8 cellular contexts compared by ENCODE assay signal in the genomic region with DNA sequence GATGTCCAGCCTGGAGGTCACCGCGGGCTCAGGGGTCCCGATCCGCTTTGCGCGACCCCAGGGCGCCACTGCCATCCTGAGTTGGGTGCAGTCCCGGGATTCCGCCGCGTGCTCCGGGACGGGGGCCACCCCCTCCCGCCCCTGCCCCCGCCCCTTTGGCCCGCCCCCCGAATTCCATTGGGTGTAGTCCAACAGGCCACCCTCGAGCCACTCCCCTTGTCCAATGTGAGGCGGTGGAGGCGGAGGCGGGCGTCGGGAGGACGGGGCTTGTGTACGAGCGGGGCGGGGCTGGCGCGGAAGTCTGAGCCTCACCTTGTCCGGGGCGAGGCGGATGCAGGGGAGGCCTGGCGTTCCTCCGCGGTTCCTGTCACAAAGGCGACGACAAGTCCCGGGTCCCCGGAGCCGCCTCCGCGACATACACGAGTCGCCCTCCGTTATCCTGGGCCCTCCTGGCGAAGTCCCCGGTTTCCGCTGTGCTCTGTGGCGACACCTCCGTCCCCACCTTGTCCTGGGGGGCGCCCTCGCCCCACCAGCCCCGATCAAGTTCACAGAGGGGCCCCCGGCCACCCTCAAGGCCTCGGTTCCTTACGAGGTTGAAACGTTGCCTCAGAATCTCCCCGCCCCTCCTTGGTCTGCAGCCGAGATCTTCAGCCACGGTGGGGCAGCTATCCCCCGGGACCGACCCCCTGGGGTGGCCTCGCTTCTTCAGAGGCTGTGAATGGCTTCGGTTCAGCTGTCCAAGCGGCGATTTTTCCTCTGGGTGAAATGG. TPM values are rescaled to one million over a fixed set of nuclear protein-coding genes. Genes with fewer than 3 reads are reported as not detected.
A peak's percentile ranks its signal among the peaks of the same experiment; 100 is the strongest.
DNase-seq lines count a peak whose midpoint lies in the region; ATAC-seq, FAIRE-seq and TF ChIP-seq lines count a peak whose summit lies in the region.

No MANE protein-coding gene starts in this region.

- H4K5ac ChIP-seq in H1 (ENCODE audit: insufficient read length, low read depth, low read length): peak overlapping the region; percentile 71
- H4K5ac ChIP-seq in mesendoderm (ENCODE audit: low read length): no peak overlapping the region

- no peaks in the 10 kb centered on the region for H3K27me3 ChIP-seq in CD8-positive, alpha-beta memory T cell (ENCODE audit: insufficient read depth, low read length, poor library complexity, severe bottlenecking)
- H3K27me3 ChIP-seq in H1 (replicated peaks in 1 of 4; ENCODE audit: control insufficient read depth in 3 of 4, extremely low read depth in 1 of 4, insufficient read depth in 3 of 4, low read length in 3 of 4) (no peaks in the 10 kb centered on the region), mesendoderm (ENCODE audit: insufficient read depth, low read length, poor library complexity) (no peaks in the 10 kb centered on the region)

- H2BK120ac ChIP-seq in H1 (replicated peaks; ENCODE audit: low read depth, low read length): peak overlapping the region; percentile 47
- H2BK120ac ChIP-seq in mesendoderm (ENCODE audit: low read depth, low read length): no peak overlapping the region

- no peak for FAIRE-seq in H1 (lab: Jason Lieb, UNC)

- H3K23ac ChIP-seq in H1 (ENCODE audit: insufficient read length) (no peak overlapping the region), mesendoderm (ENCODE audit: low read length) (peak overlapping the region; percentile 48)

- H3K56ac ChIP-seq in H1 (replicated peaks; ENCODE audit: insufficient read length, low read depth, low read length) (peak overlapping the region; percentile 71), mesendoderm (ENCODE audit: low read length) (peak overlapping the region; percentile 97)

- no peak for TF ChIP-seq RAD21 in H1 (IDR thresholded peaks at IDR 0.05 in 1 of 2, conservative IDR thresholded peaks at IDR 0.05 in 1 of 2; ENCODE audit: low read depth in 2 of 2, low read length in 2 of 2)

- POLR2A ChIA-PET in CD8-positive, alpha-beta memory T cell (lab: Charles Lee): interaction anchor here (0.8 kb wide), 1 partner anchor 36 kb away, joined by 3 read pairs; no protein-coding TSS in a partner anchor
- POLR2A ChIA-PET in H1 (lab: Charles Lee; ENCODE audit: partially characterized antibody): interaction anchor here (0.6 to 3.1 kb wide), 17 partner anchors 10 to 270 kb away, joined by 3 to 16 read pairs (median 4); a partner anchor contains a TSS

- H3K27ac ChIP-seq in CD8-positive, alpha-beta memory T cell (ENCODE audit: low read depth, low read length): peak overlapping the region; percentile 98
- H3K27ac ChIP-seq in H1 (ENCODE audit: low read depth, low read length): peak overlapping the region; percentile 96
- peak overlapping the region; percentile 99 for H3K27ac ChIP-seq in mesendoderm (ENCODE audit: low read depth, low read length)

- CTCF ChIA-PET in CD8-positive, alpha-beta memory T cell (lab: Charles Lee): interaction anchor here (0.6 to 3.2 kb wide), 10 partner anchors 26 to 587 kb away, joined by 3 to 14 read pairs (median 5); no protein-coding TSS in a partner anchor
- CTCF ChIA-PET in H1 (lab: Charles Lee; ENCODE audit: partially characterized antibody): interaction anchor here (1.1 kb wide), 1 partner anchor 55 kb away, joined by 3 read pairs; no protein-coding TSS in a partner anchor

- WGBS in H1 (ENCODE audit: extremely low coverage in 1 of 2, insufficient coverage in 1 of 2, insufficient read length in 1 of 2, insufficient replicate concordance in 2 of 2, low coverage in 1 of 2, low lambda C conversion rate in 2 of 2, missing lambda C conversion rate in 1 of 2), 2 experiments: 1% methylated on average over 20 of the region's 66 CpGs; no CpG with 5 or more reads in 1 of the 2 experiments
- no CpG with 5 or more reads among the region's 66 CpGs for WGBS in mesendoderm (ENCODE audit: extremely low coverage, insufficient coverage, low lambda C conversion rate)

- no peak overlapping the region for H3K4ac ChIP-seq in H1 (replicated peaks; ENCODE audit: insufficient read length, low read depth, low read length)
- H3K4ac ChIP-seq in mesendoderm (ENCODE audit: low read depth, low read length): peak overlapping the region; percentile 83

- H3K9ac ChIP-seq in H1 (replicated peaks in 1 of 4; ENCODE audit: extremely low read depth in 1 of 4, low read depth in 3 of 4, low read length in 3 of 4): peak overlapping the region; percentile 84 to 94 (median 90)
- peak overlapping the region; percentile 100 for H3K9ac ChIP-seq in mesendoderm (ENCODE audit: low read length)

- no peaks in the 10 kb centered on the region for H3K36me3 ChIP-seq in CD8-positive, alpha-beta memory T cell (ENCODE audit: insufficient read depth, low read length)
- H3K36me3 ChIP-seq in H1 (ENCODE audit: control insufficient read depth in 2 of 4, insufficient read depth in 4 of 4, low read length in 3 of 4): peaks cover 8 to 45% (median 13%) of the 10 kb centered on the region in 4 experiments; a peak in 7 of 8 replicates
- peaks cover 9% of the 10 kb centered on the region for H3K36me3 ChIP-seq in mesendoderm (ENCODE audit: control insufficient read depth, insufficient read depth, low read length)

- peaks cover 57% of the 10 kb centered on the region for H3K4me1 ChIP-seq in CD8-positive, alpha-beta memory T cell (ENCODE audit: insufficient read depth, low read length)
- H3K4me1 ChIP-seq in H1 (replicated peaks in 1 of 4; ENCODE audit: control insufficient read depth in 3 of 4, insufficient read depth in 4 of 4, low read length in 3 of 4): peaks cover 7 to 13% (median 10%) of the 10 kb centered on the region in 4 experiments
- peaks cover 7% of the 10 kb centered on the region for H3K4me1 ChIP-seq in mesendoderm (ENCODE audit: control insufficient read depth, low read depth, low read length)

- H3K79me1 ChIP-seq in H1 (ENCODE audit: low read depth, low read length) (peaks cover 3% of the 10 kb centered on the region), mesendoderm (ENCODE audit: low read length) (no peaks in the 10 kb centered on the region)

- H3K4me1 Mint-ChIP-seq in CD8-positive, alpha-beta memory T cell: peaks cover 39 to 59% (median 51%) of the 10 kb centered on the region in 3 donors

- no peak overlapping the region for H2AFZ ChIP-seq in H1 (ENCODE audit: low read length)

- peak overlapping the region; percentile 87 for H4K8ac ChIP-seq in H1 (ENCODE audit: extremely low read depth, insufficient read depth, low read length)
- no peak overlapping the region for H4K8ac ChIP-seq in mesendoderm (ENCODE audit: low read depth, low read length)

- peak overlapping the region; percentile 36 for H4K91ac ChIP-seq in H1 (replicated peaks; ENCODE audit: insufficient read length, low read length)

- no peak for TF ChIP-seq CTCF in H1 (IDR thresholded peaks at IDR 0.05; ENCODE audit: control extremely low read depth in 1 of 3, insufficient read depth in 1 of 3, low read depth in 1 of 3, low read length in 3 of 3)

- H3K36me3 Mint-ChIP-seq in CD8-positive, alpha-beta memory T cell: peaks cover 0 to 6% (median 3%) of the 10 kb centered on the region in 3 donors

- H3K79me2 ChIP-seq in H1 (ENCODE audit: control insufficient read depth in 1 of 2, insufficient read depth in 2 of 2, low read length in 2 of 2) (peaks cover 43 to 51% of the 10 kb centered on the region in 2 experiments), mesendoderm (ENCODE audit: control insufficient read depth, insufficient read depth, low read length) (peaks cover 56% of the 10 kb centered on the region)

- H2AK5ac ChIP-seq in H1 (ENCODE audit: low read depth, low read length) (no peak overlapping the region), mesendoderm (ENCODE audit: low read length) (no peak overlapping the region)

- no peaks in the 10 kb centered on the region for H3K9me3 Mint-ChIP-seq in CD8-positive, alpha-beta memory T cell

- H2BK15ac ChIP-seq in H1 (ENCODE audit: low read length): no peak overlapping the region
- H2BK15ac ChIP-seq in mesendoderm (replicated peaks; ENCODE audit: low read depth): no peak overlapping the region

- H2BK12ac ChIP-seq in H1 (ENCODE audit: low read depth, low read length): no peak overlapping the region

- no peak for TF ChIP-seq EP300 in H1 (IDR thresholded peaks at IDR 0.05; ENCODE audit: borderline replicate concordance in 1 of 2, low read depth in 2 of 2, low read length in 2 of 2)

- peak; percentile 70 to 98 for TF ChIP-seq POLR2A in H1 (IDR thresholded peaks at IDR 0.05; ENCODE audit: control extremely low read depth in 1 of 2, low read depth in 2 of 2, low read length in 2 of 2)

- H3K4me2 ChIP-seq in H1 (ENCODE audit: insufficient read depth in 1 of 2, low read depth in 2 of 2, low read length in 2 of 2) (peak overlapping the region; percentile 90 to 98), mesendoderm (ENCODE audit: low read length) (peak overlapping the region; percentile 99)

- no peak overlapping the region for H3K14ac ChIP-seq in H1 (ENCODE audit: insufficient read length)

- peaks cover 7% of the 10 kb centered on the region for H3K23me2 ChIP-seq in H1 (ENCODE audit: low read depth, low read length)

- peak overlapping the region; percentile 78 for H3K4me3 ChIP-seq in CD8-positive, alpha-beta memory T cell (ENCODE audit: low read length)
- H3K4me3 ChIP-seq in H1 (ENCODE audit: extremely low read depth in 1 of 4, insufficient read depth in 2 of 4, low read depth in 3 of 4, low read length in 4 of 4) (peak overlapping the region; percentile 67 to 100 (median 94)), mesendoderm (ENCODE audit: low read length) (peak overlapping the region; percentile 97)

- peak overlapping the region; percentile 83 to 93 (median 87) for H3K4me3 Mint-ChIP-seq in CD8-positive, alpha-beta memory T cell

- H2BK5ac ChIP-seq in H1 (ENCODE audit: low read depth, low read length) (peak overlapping the region; percentile 95; the same call in 1 of the 2 replicates), mesendoderm (ENCODE audit: low read length) (peak overlapping the region; percentile 93)

- no peaks in the 10 kb centered on the region for H3K9me3 ChIP-seq in CD8-positive, alpha-beta memory T cell (ENCODE audit: low read length)
- H3K9me3 ChIP-seq in H1 (ENCODE audit: insufficient read depth in 2 of 2, low read depth in 1 of 2, low read length in 1 of 2): no peaks in the 10 kb centered on the region

- peak; percentile 50 for ATAC-seq in GM21367 (IDR thresholded peaks at IDR 0.05; ENCODE audit: unreplicated experiment)

- peak overlapping the region; percentile 62 for H3K18ac ChIP-seq in H1 (ENCODE audit: extremely low read depth, low read length)
- H3K18ac ChIP-seq in mesendoderm (ENCODE audit: low read length): peak overlapping the region; percentile 100

- H3K27ac Mint-ChIP-seq in CD8-positive, alpha-beta memory T cell: peak overlapping the region; percentile 95 to 99 (median 99)

- no peaks in the 10 kb centered on the region for H3K27me3 Mint-ChIP-seq in CD8-positive, alpha-beta memory T cell

- no peak overlapping the region for H2BK20ac ChIP-seq in H1 (ENCODE audit: low read length)

- peaks cover 28 to 30% of the 10 kb centered on the region in 2 experiments for H4K20me1 ChIP-seq in H1 (replicated peaks in 1 of 2; ENCODE audit: control insufficient read depth in 1 of 2, insufficient read depth in 2 of 2, low read length in 2 of 2)

- peak; percentile 95 to 99 (median 96) for DNase-seq in CD8-positive, alpha-beta memory T cell
- DNase-seq in HUDEP-2 (lab: John Stamatoyannopoulos, UW; ENCODE audit: unreplicated experiment in 76 of 76) (peak in 75 of 76 experiments; percentile 79 to 100 (median 98)), NOMO-1 treated with DMSO at 0.1 percent for 48 hours (lab: John Stamatoyannopoulos, UW; ENCODE audit: unreplicated experiment) (peak; percentile 97), H1 (ENCODE audit: low read depth in 1 of 2, low spot score in 2 of 2) (peak; percentile 83 to 92), mesendoderm (peak; percentile 99)
- DNase-seq in activated CD8-positive, alpha-beta memory T cell treated with anti-CD3 and anti-CD28 coated beads, Interleukin-2, amount 50 U/mL, for 1 hour (ENCODE audit: extremely low read depth): peak; percentile 96
- peak; percentile 96 for DNase-seq in stimulated activated CD8-positive, alpha-beta memory T cell treated with anti-CD3 and anti-CD28 coated beads, Interleukin-12 subunit alpha, Interleukin-12 subunit beta, amount 100 ng/mL, for 24 hours (ENCODE audit: extremely low read depth)

RNA-seq across cellular contexts. Expression of a gene that starts 1.2 kb away (rescaled TPM):
- 10 to 100 TPM; 27.7 to 35.1 TPM for total RNA-seq in CD8-positive, alpha-beta memory T cell
- 8.2 TPM for polyA plus RNA-seq in CD8-positive, alpha-beta memory T cell
- 118 and 119 TPM in 2 replicates for total RNA-seq in H1 (2021; fragmentation: NEBNext Ultra II Directional; extraction: Animal tissue kit (Norgen Biotek cat#: 25700))
- 70.1 and 85.9 TPM in 2 replicates for polyA plus RNA-seq in H1 (2011; rRNA removed)
- polyA plus RNA-seq in H1 (2011; cell fraction: cytosol; rRNA removed): 53.4 TPM
- 101 TPM for polyA plus RNA-seq in H1 (2011; cell fraction: nucleus; rRNA removed)
- 80.2 to 99.5 TPM (median 83.2 TPM) in 4 replicates for polyA plus RNA-seq in H1 (2012, experiment 1 of 2)
- 59.0 TPM for polyA plus RNA-seq in H1 (2012, experiment 2 of 2)
- 147 TPM for polyA plus RNA-seq in H1 (2013, experiment 1 of 2)
- 142 TPM for polyA plus RNA-seq in H1 (2013, experiment 2 of 2)
- polyA minus RNA-seq in H1 (2011; rRNA and poly(A)+ RNA removed): 153 and 180 TPM in 2 replicates
- polyA minus RNA-seq in H1 (2011; cell fraction: cytosol; rRNA and poly(A)+ RNA removed): 94.0 TPM
- 131 TPM for polyA minus RNA-seq in H1 (2011; cell fraction: nucleus; rRNA and poly(A)+ RNA removed)
- polyA plus RNA-seq in mesendoderm (2013, experiment 1 of 2): 65.4 TPM
- polyA plus RNA-seq in mesendoderm (2013, experiment 2 of 2): 68.0 TPM

Comparison
In these comparisons a context has a peak if more than half of its experiments do, and no peak if none do; other contexts are left out.
1. Peak in every context shown above with its lines: DNase-seq, ATAC-seq, H3K4me3 ChIP-seq and H3K27ac ChIP-seq.